ENCODE assay signal across 1 cellular context in the genomic region with DNA sequence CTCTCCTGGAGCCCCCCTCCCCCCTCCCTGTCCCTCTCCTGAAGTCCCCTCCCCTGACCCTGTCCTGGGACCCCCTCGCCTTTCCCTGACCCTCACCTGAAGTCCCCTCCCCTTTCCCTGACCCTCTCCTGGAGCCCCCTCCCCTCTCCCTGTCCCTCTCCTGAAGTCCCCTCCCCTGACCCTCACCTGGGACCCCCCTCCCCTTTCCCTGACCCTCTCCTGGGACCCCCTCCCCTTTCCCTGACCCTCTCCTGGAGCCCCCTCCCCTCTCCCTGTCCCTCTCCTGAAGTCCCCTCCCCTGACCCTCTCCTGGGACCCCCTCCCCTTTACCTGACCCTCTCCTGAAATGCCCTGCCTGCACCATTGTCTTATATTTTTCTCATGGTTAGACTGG.
A peak's percentile ranks its signal among the peaks of the same experiment; 100 is the strongest.
TF ChIP-seq lines count a peak whose summit lies in the region.

No MANE protein-coding gene starts in this region.

TF ChIP-seq in K562, 482 proteins besides CTCF, POLR2A, EP300 and RAD21:
- 0 out of 2 replicates have a peak, but pooled peaks have one; percentile 8 for TF ChIP-seq VEZF1 (CRISPR knock-in tag; IDR thresholded peaks at IDR 0.05)
- TF ChIP-seq KAT7 (CRISPR knock-in tag; IDR thresholded peaks at IDR 0.05; ENCODE audit: borderline replicate concordance): peak; percentile 41; the same call in 1 of the 2 replicates
TF ChIP-seq in K562: peak in this region for 2; not testable (repeated sequence) for 480.
